25 cellular contexts compared by ENCODE assay signal in the genomic region with DNA sequence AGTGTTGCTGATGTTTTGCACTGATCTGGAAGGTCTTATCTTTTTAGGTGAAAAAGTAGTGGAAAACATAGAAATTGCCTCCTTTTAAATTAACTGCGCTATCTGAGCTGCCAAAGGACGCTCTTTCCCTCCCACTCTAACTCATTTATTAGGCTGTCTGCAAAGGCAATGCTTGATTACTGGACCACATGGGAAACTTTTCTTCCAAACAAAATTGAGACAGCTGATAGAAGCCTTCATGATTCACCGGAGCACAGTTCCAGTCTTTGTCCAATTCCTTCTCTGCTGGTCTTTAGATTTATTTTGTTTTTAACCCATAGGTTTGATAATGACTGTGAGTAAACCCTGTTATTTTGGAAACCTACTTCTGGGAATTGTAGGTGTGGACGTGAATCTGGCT.
DNase-seq lines count a peak whose midpoint lies in the region; ATAC-seq and TF ChIP-seq lines count a peak whose summit lies in the region.
"Had no signal": no experiment of that assay in that cellular context is flagged by ENCODE, and none has a peak within 500 bp of the region (broad histone marks: within the 10 kb centered on the region; RNA-seq: fewer than 3 reads in every experiment).

No MANE protein-coding gene starts in this region.

- no peak overlapping the region for H3K4me3 ChIP-seq in right atrium auricular region
- no peak overlapping the region for H3K4me3 ChIP-seq in fibroblast of the aortic adventitia (ENCODE audit: low read depth, low read length)
- H3K4me3 ChIP-seq in MG63 = no peak overlapping the region
- H3K4me3 ChIP-seq: A549; BLaER1 treated with 17β-estradiol and CSF1 and Interleukin-3, amounts not matched to agents 10 nM and 100 nM; GM12878 had no signal

- no peaks in the 10 kb centered on the region for H3K9me3 Mint-ChIP-seq in nephron
- H3K9me3 Mint-ChIP-seq: CD4-positive, alpha-beta T cell; CD8-positive, alpha-beta T cell had no signal

- TF ChIP-seq CTCF in right atrium auricular region (IDR thresholded peaks at IDR 0.05) (no peak), fibroblast of the aortic adventitia (IDR thresholded peaks at IDR 0.05; ENCODE audit: insufficient read depth, low read length) (no peak), nephron (IDR thresholded peaks at IDR 0.05; ENCODE audit: unreplicated experiment in 3 of 3) (no peak)

- peaks cover 36% of the 10 kb centered on the region for H3K4me1 Mint-ChIP-seq in nephron
- H3K4me1 Mint-ChIP-seq: B cell had no signal

- H3K27ac ChIP-seq in right atrium auricular region = no peak overlapping the region
- H3K27ac ChIP-seq: 22Rv1; A549; BLaER1 treated with 17β-estradiol and CSF1 and Interleukin-3, amounts not matched to agents 10 nM and 100 nM; C4-2B had no signal

- no peaks in the 10 kb centered on the region for H3K27me3 Mint-ChIP-seq in nephron (ENCODE audit: low read depth)

- H3K27ac Mint-ChIP-seq in nephron = peak overlapping the region in 2 of 3 experiments; percentile 39 to 58
- H3K27ac Mint-ChIP-seq: B cell; CD4-positive, alpha-beta T cell; CD8-positive, alpha-beta T cell had no signal

- ATAC-seq in left cardiac atrium = peak; percentile 19 to 85
- ATAC-seq: A549; CD8-positive, alpha-beta T cell; GM12878 had no signal

- H3K9me3 ChIP-seq in right atrium auricular region (no peaks in the 10 kb centered on the region), MG63 (no peaks in the 10 kb centered on the region)
- H3K9me3 ChIP-seq: A549; BLaER1 treated with 17β-estradiol and CSF1 and Interleukin-3, amounts not matched to agents 10 nM and 100 nM had no signal

- H3K27me3 ChIP-seq in right atrium auricular region = no peaks in the 10 kb centered on the region
- H3K27me3 ChIP-seq in MG63 = no peaks in the 10 kb centered on the region
- H3K27me3 ChIP-seq: BLaER1 treated with 17β-estradiol and CSF1 and Interleukin-3, amounts not matched to agents 10 nM and 100 nM had no signal

- no peak overlapping the region for H3K4me3 Mint-ChIP-seq in nephron
- H3K4me3 Mint-ChIP-seq: B cell; CD4-positive, alpha-beta T cell; CD8-positive, alpha-beta T cell had no signal

- H3K36me3 Mint-ChIP-seq in nephron (ENCODE audit: low read depth) = peaks cover 80% of the 10 kb centered on the region

- no peaks in the 10 kb centered on the region for H3K36me3 ChIP-seq in right atrium auricular region
- H3K36me3 ChIP-seq in MG63 = no peaks in the 10 kb centered on the region

- H3K4me1 ChIP-seq in right atrium auricular region = no peaks in the 10 kb centered on the region
- H3K4me1 ChIP-seq: A549; BLaER1 treated with 17β-estradiol and CSF1 and Interleukin-3, amounts not matched to agents 10 nM and 100 nM had no signal

- DNase-seq in left cardiac atrium (no peak), right atrium auricular region (ENCODE audit: low spot score) (no peak), amniotic epithelial cell (ENCODE audit: low read depth) (peak; percentile 2), fibroblast of the aortic adventitia (ENCODE audit: low read depth) (peak; percentile 22), MG63 (no peak), NCI-H526 treated with DMSO at 0.1 percent for 48 hours (lab: John Stamatoyannopoulos, UW) (no peak), T-helper 1 cell (no peak)
- DNase-seq: AML-193; CD4-positive, alpha-beta T cell; CD8-positive, alpha-beta T cell; COR-L47; DMS 273 treated with DMSO at 0.1 percent for 48 hours; DMS153; DMS53; DMS79; DND-41; EL; GDM1 had no signal

- intact Hi-C loops in left cardiac atrium (cut with DNase I) = no loop called here

Comparison
In these comparisons a context has a peak if more than half of its experiments do, and no peak if none do; other contexts are left out.
1. DNase-seq: peak in amniotic epithelial cell (single experiment) and fibroblast of the aortic adventitia (single experiment); none in left cardiac atrium (single experiment), right atrium auricular region (single experiment), MG63 (single experiment), NCI-H526 treated with DMSO at 0.1 percent for 48 hours (single experiment) and T-helper 1 cell (0 of 5).